In the genomic region with DNA sequence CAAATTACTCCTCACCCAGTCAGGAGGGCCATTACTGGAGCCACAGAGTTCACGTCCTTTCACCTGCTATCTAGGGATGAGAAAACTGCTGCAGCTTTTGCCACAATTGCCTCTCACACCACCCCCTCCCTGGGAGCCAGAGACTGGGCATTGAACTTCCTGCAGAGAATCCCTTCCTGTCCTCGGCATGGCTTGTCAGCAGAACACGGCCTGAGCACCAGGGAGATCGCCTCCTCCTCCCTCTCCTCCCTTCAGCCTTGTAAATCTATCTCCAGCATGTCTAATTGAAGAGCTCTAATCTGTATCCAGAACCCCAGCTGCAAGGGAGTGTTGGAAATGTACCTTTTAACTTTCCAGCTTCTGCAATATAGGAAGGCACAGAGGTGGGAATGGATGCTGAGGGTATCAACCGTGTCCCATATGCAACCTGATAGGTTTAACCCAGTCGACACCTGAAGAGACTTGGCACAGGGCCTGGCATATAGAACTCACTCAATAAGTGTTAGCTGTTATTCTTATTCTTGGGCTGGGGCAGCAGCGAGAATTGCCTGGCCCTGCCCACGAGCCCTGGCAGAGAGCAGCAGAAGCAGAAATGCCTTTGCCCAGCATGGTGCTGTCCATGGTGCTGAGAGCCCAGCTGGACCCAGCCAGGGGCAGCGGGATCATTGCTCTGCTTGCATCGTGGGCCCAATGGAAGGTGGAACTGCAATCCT, we compare ENCODE assay signal across 7 cellular contexts. TPM values are rescaled to one million over a fixed set of nuclear protein-coding genes. Genes with fewer than 3 reads are reported as not detected.
DNase-seq lines count a peak whose midpoint lies in the region; ATAC-seq and TF ChIP-seq lines count a peak whose summit lies in the region.

No MANE protein-coding gene starts in this region.

- H3K36me3 ChIP-seq in GM23338 (ENCODE audit: insufficient read depth): no peaks in the 10 kb centered on the region

- peaks cover 39% of the 10 kb centered on the region for H3K4me1 Mint-ChIP-seq in GM23338

- ATAC-seq in GM23338: peak; percentile 66
- ATAC-seq in HG02678 (IDR thresholded peaks at IDR 0.05; ENCODE audit: unreplicated experiment): no peak

- H3K79me2 ChIP-seq in GM23338 (replicated peaks; ENCODE audit: insufficient read depth): no peaks in the 10 kb centered on the region

- no peaks in the 10 kb centered on the region; the same call in 1 of the 2 replicates for H4K20me1 ChIP-seq in GM23338 (replicated peaks; ENCODE audit: insufficient read depth)

- no peaks in the 10 kb centered on the region for H3K36me3 Mint-ChIP-seq in GM23338 (ENCODE audit: low read depth)

- no peak overlapping the region for H3K27ac ChIP-seq in GM23338 (ENCODE audit: low read depth)

- H3K4me2 ChIP-seq in GM23338: no peak overlapping the region

- H2AFZ ChIP-seq in GM23338: no peak overlapping the region

- H3K4me3 Mint-ChIP-seq in GM23338: no peak overlapping the region

- no peaks in the 10 kb centered on the region for H3K9me2 ChIP-seq in GM23338 (ENCODE audit: insufficient read depth)

- H3F3A ChIP-seq in GM23338 (replicated peaks; ENCODE audit: low read depth): 0 out of 2 replicates have a peak, but pooled peaks cover 4% of the 10 kb centered on the region

- H3K4me1 ChIP-seq in GM23338 (ENCODE audit: insufficient read depth): peaks cover 18% of the 10 kb centered on the region

- no peak for TF ChIP-seq CTCF in GM23338 (conservative IDR thresholded peaks at IDR 0.05; ENCODE audit: low read depth in 2 of 2)
- no peak for TF ChIP-seq CTCF in fibroblast of mammary gland (conservative IDR thresholded peaks at IDR 0.05; ENCODE audit: control insufficient read depth, insufficient read depth, low read depth, low read length)

- DNase-seq in GM23338 (ENCODE audit: low spot score): peak; percentile 87
- peak; percentile 34 for DNase-seq in NCI-H345 treated with DMSO at 0.1 percent for 48 hours (lab: John Stamatoyannopoulos, UW; ENCODE audit: unreplicated experiment)
- DNase-seq in activated T-cell treated with anti-CD3 and anti-CD28 coated beads for 4 hours: peak; percentile 19
- peak; percentile 48 for DNase-seq in fibroblast of mammary gland (ENCODE audit: low read depth)
- DNase-seq in occipital lobe (lab: John Stamatoyannopoulos, UW): peak; percentile 27
- peak; percentile 78 for DNase-seq in ureter (ENCODE audit: low spot score)

- no peaks in the 10 kb centered on the region for H3K27me3 ChIP-seq in GM23338 (ENCODE audit: insufficient read depth)

- no peak overlapping the region for H3K27ac Mint-ChIP-seq in GM23338

- H3K27me3 Mint-ChIP-seq in GM23338 (ENCODE audit: insufficient read depth, low read depth, poor library complexity): peaks cover 16% of the 10 kb centered on the region

- H3K9me3 Mint-ChIP-seq in GM23338: no peaks in the 10 kb centered on the region

- no peak overlapping the region for H3K4me3 ChIP-seq in GM23338
- H3K4me3 ChIP-seq in fibroblast of mammary gland (ENCODE audit: control insufficient read depth, low read depth, low read length): no peak overlapping the region

TF ChIP-seq in GM23338, 12 proteins besides CTCF, POLR2A, EP300 and RAD21:
- no peak for TF ChIP-seq ZNF114 (CRISPR knock-in tag; IDR thresholded peaks at IDR 0.05)
- TF ChIP-seq, protein P1, sequence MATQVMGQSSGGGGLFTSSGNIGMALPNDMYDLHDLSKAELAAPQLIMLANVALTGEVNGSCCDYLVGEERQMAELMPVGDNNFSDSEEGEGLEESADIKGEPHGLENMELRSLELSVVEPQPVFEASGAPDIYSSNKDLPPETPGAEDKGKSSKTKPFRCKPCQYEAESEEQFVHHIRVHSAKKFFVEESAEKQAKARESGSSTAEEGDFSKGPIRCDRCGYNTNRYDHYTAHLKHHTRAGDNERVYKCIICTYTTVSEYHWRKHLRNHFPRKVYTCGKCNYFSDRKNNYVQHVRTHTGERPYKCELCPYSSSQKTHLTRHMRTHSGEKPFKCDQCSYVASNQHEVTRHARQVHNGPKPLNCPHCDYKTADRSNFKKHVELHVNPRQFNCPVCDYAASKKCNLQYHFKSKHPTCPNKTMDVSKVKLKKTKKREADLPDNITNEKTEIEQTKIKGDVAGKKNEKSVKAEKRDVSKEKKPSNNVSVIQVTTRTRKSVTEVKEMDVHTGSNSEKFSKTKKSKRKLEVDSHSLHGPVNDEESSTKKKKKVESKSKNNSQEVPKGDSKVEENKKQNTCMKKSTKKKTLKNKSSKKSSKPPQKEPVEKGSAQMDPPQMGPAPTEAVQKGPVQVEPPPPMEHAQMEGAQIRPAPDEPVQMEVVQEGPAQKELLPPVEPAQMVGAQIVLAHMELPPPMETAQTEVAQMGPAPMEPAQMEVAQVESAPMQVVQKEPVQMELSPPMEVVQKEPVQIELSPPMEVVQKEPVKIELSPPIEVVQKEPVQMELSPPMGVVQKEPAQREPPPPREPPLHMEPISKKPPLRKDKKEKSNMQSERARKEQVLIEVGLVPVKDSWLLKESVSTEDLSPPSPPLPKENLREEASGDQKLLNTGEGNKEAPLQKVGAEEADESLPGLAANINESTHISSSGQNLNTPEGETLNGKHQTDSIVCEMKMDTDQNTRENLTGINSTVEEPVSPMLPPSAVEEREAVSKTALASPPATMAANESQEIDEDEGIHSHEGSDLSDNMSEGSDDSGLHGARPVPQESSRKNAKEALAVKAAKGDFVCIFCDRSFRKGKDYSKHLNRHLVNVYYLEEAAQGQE (IDR thresholded peaks at IDR 0.05; ENCODE audit: unreplicated experiment): peak; percentile 99

RNA-seq across cellular contexts. Expression of gene TMEM63C, which starts 26.8 kb away (rescaled TPM):
- 6.3 and 6.4 TPM in 2 replicates for total RNA-seq in GM23338 (2014; rRNA removed; shearing (Covaris generic))
- 1.2 and 2.1 TPM in 2 replicates for polyA plus RNA-seq in GM23338 (2016; fragmentation: Nextera tagmentation; extraction: Ambion mirVana)
- total RNA-seq in occipital lobe (10.8 TPM), ureter (0.55 TPM)

Comparison
In these comparisons a context has a peak if more than half of its experiments do, and no peak if none do; other contexts are left out.
1. DNase-seq: peak in every context shown above with its lines; median percentile 87 in GM23338; 78 in ureter; 48 in fibroblast of mammary gland; 34 in NCI-H345 treated with DMSO at 0.1 percent for 48 hours; 27 in occipital lobe; 19 in activated T-cell treated with anti-CD3 and anti-CD28 coated beads for 4 hours.